ENCODE assay signal across 1 cellular context in the genomic region with DNA sequence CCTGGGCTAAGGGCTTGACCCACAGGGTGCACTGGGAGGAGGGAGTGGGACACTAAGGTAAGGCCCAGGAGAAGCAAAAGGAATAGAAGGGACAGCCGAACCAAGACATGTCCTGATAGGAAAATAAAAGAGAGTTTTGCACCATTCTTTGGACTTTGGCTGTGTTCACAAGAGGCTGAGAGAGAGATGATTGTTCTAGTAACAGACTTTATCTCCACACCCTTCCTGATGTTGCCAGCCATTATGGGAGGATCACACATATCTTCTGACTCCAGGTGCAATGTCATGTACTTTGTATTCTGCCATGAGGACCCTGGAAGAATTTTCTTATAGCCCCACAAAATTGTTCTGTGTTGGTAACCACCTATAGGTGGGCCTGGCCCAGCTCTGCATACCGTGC.
TF ChIP-seq lines count a peak whose summit lies in the region.

No MANE protein-coding gene starts in this region.

TF ChIP-seq in HepG2, 621 proteins besides CTCF, POLR2A, EP300 and RAD21:
- no peak for TF ChIP-seq ZNF672 (CRISPR knock-in tag; IDR thresholded peaks at IDR 0.05)
- no peak for TF ChIP-seq ZEB1 (IDR thresholded peaks at IDR 0.05; ENCODE audit: insufficient replicate concordance, low read depth)
- TF ChIP-seq ZNF780A (CRISPR knock-in tag; IDR thresholded peaks at IDR 0.05), result no peak
- TF ChIP-seq RFXAP (CRISPR knock-in tag; IDR thresholded peaks at IDR 0.05; ENCODE audit: borderline replicate concordance), result no peak
- TF ChIP-seq MXI1 (IDR thresholded peaks at IDR 0.05; ENCODE audit: borderline replicate concordance, low read depth, low read length), result no peak
- no peak for TF ChIP-seq AGO2 (optimal IDR thresholded peaks at IDR 0.05; ENCODE audit: low read depth, low read length)
- TF ChIP-seq MTA3 (CRISPR knock-in tag; IDR thresholded peaks at IDR 0.05), result no peak
- TF ChIP-seq, protein P1, sequence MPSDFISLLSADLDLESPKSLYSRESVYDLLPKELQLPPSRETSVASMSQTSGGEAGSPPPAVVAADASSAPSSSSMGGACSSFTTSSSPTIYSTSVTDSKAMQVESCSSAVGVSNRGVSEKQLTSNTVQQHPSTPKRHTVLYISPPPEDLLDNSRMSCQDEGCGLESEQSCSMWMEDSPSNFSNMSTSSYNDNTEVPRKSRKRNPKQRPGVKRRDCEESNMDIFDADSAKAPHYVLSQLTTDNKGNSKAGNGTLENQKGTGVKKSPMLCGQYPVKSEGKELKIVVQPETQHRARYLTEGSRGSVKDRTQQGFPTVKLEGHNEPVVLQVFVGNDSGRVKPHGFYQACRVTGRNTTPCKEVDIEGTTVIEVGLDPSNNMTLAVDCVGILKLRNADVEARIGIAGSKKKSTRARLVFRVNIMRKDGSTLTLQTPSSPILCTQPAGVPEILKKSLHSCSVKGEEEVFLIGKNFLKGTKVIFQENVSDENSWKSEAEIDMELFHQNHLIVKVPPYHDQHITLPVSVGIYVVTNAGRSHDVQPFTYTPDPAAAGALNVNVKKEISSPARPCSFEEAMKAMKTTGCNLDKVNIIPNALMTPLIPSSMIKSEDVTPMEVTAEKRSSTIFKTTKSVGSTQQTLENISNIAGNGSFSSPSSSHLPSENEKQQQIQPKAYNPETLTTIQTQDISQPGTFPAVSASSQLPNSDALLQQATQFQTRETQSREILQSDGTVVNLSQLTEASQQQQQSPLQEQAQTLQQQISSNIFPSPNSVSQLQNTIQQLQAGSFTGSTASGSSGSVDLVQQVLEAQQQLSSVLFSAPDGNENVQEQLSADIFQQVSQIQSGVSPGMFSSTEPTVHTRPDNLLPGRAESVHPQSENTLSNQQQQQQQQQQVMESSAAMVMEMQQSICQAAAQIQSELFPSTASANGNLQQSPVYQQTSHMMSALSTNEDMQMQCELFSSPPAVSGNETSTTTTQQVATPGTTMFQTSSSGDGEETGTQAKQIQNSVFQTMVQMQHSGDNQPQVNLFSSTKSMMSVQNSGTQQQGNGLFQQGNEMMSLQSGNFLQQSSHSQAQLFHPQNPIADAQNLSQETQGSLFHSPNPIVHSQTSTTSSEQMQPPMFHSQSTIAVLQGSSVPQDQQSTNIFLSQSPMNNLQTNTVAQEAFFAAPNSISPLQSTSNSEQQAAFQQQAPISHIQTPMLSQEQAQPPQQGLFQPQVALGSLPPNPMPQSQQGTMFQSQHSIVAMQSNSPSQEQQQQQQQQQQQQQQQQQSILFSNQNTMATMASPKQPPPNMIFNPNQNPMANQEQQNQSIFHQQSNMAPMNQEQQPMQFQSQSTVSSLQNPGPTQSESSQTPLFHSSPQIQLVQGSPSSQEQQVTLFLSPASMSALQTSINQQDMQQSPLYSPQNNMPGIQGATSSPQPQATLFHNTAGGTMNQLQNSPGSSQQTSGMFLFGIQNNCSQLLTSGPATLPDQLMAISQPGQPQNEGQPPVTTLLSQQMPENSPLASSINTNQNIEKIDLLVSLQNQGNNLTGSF (CRISPR knock-in tag; IDR thresholded peaks at IDR 0.05), result no peak
- TF ChIP-seq, protein P2, sequence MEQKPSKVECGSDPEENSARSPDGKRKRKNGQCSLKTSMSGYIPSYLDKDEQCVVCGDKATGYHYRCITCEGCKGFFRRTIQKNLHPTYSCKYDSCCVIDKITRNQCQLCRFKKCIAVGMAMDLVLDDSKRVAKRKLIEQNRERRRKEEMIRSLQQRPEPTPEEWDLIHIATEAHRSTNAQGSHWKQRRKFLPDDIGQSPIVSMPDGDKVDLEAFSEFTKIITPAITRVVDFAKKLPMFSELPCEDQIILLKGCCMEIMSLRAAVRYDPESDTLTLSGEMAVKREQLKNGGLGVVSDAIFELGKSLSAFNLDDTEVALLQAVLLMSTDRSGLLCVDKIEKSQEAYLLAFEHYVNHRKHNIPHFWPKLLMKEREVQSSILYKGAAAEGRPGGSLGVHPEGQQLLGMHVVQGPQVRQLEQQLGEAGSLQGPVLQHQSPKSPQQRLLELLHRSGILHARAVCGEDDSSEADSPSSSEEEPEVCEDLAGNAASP (CRISPR knock-in tag; IDR thresholded peaks at IDR 0.05; ENCODE audit: borderline replicate concordance), result no peak
- no peak for TF ChIP-seq BRD4 (CRISPR knock-in tag; IDR thresholded peaks at IDR 0.05)
- no peak for TF ChIP-seq MYC (CRISPR knock-in tag; IDR thresholded peaks at IDR 0.05; ENCODE audit: borderline replicate concordance)
- TF ChIP-seq BRF2 (CRISPR knock-in tag; IDR thresholded peaks at IDR 0.05), result no peak
- TF ChIP-seq ZSCAN31 (CRISPR knock-in tag; IDR thresholded peaks at IDR 0.05; ENCODE audit: low read depth), result no peak
